Comparison of ENCODE assay signal across 2 cellular contexts in genomic region chr9:89837911-89838310, GRCh38.
TF ChIP-seq lines count a peak whose summit lies in the region.

No MANE protein-coding gene starts in this region.

TF ChIP-seq in GM23338, 12 proteins besides CTCF, POLR2A, EP300 and RAD21 (continued from another document):
- TF ChIP-seq, protein P1, sequence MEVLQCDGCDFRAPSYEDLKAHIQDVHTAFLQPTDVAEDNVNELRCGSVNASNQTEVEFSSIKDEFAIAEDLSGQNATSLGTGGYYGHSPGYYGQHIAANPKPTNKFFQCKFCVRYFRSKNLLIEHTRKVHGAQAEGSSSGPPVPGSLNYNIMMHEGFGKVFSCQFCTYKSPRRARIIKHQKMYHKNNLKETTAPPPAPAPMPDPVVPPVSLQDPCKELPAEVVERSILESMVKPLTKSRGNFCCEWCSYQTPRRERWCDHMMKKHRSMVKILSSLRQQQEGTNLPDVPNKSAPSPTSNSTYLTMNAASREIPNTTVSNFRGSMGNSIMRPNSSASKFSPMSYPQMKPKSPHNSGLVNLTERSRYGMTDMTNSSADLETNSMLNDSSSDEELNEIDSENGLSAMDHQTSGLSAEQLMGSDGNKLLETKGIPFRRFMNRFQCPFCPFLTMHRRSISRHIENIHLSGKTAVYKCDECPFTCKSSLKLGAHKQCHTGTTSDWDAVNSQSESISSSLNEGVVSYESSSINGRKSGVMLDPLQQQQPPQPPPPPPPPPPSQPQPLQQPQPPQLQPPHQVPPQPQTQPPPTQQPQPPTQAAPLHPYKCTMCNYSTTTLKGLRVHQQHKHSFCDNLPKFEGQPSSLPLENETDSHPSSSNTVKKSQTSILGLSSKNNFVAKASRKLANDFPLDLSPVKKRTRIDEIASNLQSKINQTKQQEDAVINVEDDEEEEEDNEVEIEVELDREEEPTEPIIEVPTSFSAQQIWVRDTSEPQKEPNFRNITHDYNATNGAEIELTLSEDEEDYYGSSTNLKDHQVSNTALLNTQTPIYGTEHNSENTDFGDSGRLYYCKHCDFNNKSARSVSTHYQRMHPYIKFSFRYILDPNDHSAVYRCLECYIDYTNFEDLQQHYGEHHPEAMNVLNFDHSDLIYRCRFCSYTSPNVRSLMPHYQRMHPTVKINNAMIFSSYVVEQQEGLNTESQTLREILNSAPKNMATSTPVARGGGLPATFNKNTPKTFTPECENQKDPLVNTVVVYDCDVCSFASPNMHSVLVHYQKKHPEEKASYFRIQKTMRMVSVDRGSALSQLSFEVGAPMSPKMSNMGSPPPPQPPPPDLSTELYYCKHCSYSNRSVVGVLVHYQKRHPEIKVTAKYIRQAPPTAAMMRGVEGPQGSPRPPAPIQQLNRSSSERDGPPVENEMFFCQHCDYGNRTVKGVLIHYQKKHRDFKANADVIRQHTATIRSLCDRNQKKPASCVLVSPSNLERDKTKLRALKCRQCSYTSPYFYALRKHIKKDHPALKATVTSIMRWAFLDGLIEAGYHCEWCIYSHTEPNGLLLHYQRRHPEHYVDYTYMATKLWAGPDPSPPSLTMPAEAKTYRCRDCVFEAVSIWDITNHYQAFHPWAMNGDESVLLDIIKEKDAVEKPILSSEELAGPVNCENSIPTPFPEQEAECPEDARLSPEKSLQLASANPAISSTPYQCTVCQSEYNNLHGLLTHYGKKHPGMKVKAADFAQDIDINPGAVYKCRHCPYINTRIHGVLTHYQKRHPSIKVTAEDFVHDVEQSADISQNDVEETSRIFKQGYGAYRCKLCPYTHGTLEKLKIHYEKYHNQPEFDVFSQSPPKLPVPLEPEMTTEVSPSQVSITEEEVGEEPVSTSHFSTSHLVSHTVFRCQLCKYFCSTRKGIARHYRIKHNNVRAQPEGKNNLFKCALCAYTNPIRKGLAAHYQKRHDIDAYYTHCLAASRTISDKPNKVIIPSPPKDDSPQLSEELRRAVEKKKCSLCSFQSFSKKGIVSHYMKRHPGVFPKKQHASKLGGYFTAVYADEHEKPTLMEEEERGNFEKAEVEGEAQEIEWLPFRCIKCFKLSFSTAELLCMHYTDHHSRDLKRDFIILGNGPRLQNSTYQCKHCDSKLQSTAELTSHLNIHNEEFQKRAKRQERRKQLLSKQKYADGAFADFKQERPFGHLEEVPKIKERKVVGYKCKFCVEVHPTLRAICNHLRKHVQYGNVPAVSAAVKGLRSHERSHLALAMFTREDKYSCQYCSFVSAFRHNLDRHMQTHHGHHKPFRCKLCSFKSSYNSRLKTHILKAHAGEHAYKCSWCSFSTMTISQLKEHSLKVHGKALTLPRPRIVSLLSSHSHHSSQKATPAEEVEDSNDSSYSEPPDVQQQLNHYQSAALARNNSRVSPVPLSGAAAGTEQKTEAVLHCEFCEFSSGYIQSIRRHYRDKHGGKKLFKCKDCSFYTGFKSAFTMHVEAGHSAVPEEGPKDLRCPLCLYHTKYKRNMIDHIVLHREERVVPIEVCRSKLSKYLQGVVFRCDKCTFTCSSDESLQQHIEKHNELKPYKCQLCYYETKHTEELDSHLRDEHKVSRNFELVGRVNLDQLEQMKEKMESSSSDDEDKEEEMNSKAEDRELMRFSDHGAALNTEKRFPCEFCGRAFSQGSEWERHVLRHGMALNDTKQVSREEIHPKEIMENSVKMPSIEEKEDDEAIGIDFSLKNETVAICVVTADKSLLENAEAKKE (CRISPR knock-in tag; IDR thresholded peaks at IDR 0.05): no peak
- no peak for TF ChIP-seq POLR2AphosphoS5 (IDR thresholded peaks at IDR 0.05; ENCODE audit: low read depth)
TF ChIP-seq in GM23338: peak in this region for 0.

TF ChIP-seq in WTC11, 78 proteins besides CTCF, POLR2A, EP300 and RAD21 (continued from another document):
- no peak for TF ChIP-seq ZNF281 (CRISPR knock-in tag; IDR thresholded peaks at IDR 0.05)
- TF ChIP-seq FOXJ3 (CRISPR knock-in tag; IDR thresholded peaks at IDR 0.05; ENCODE audit: borderline replicate concordance): no peak
- TF ChIP-seq AFF4 (CRISPR knock-in tag; IDR thresholded peaks at IDR 0.05; ENCODE audit: borderline replicate concordance): no peak
